In genomic region chr11:70698871-70699270, GRCh38 we compare ENCODE assay signal across 25 cellular contexts.
"Had no signal": no experiment of that assay in that cellular context is flagged by ENCODE, and none has a peak within 500 bp of the region (broad histone marks: within the 10 kb centered on the region; RNA-seq: fewer than 3 reads in every experiment).

No MANE protein-coding gene starts in this region.

- H3K27ac ChIP-seq: brain microvascular endothelial cell, cardiac muscle cell, SK-N-MC had no signal

- H3K4me3 ChIP-seq: cardiac muscle cell, SK-N-MC had no signal

- ATAC-seq: activated T-helper 17 cell treated with anti-CD3 and anti-CD28 coated beads, Interleukin-2, amount 50 U/mL, for 72 hours; T-cell had no signal

- H3K27me3 ChIP-seq: brain microvascular endothelial cell, cardiac muscle cell had no signal

- H3K4me1 Mint-ChIP-seq: activated CD4-positive, alpha-beta memory T cell treated with anti-CD3 and anti-CD28 coated beads, Interleukin-2, amount 10 ng/mL, durations not matched to agents 7 days and 5 days; activated T-helper 17 cell treated with anti-CD3 and anti-CD28 coated beads, Interleukin-2, amount 50 U/mL, for 72 hours; T-cell had no signal

- H3K36me3 Mint-ChIP-seq: activated naive CD8-positive, alpha-beta T cell; T-cell had no signal

- H3K4me3 Mint-ChIP-seq: activated CD4-positive, alpha-beta memory T cell treated with anti-CD3 and anti-CD28 coated beads, Interleukin-2, amount 10 ng/mL, durations not matched to agents 7 days and 5 days; activated naive CD4-positive, alpha-beta T cell treated with anti-CD3 and anti-CD28 coated beads for 36 hours; activated naive CD8-positive, alpha-beta T cell; activated T-helper 17 cell treated with anti-CD3 and anti-CD28 coated beads, Interleukin-2, amount 50 U/mL, for 72 hours; T-cell had no signal

- H3K27ac Mint-ChIP-seq: activated CD4-positive, alpha-beta memory T cell treated with anti-CD3 and anti-CD28 coated beads, Interleukin-2, amount 10 ng/mL, durations not matched to agents 7 days and 5 days; activated naive CD4-positive, alpha-beta T cell treated with anti-CD3 and anti-CD28 coated beads for 36 hours; activated naive CD8-positive, alpha-beta T cell; activated T-helper 17 cell treated with anti-CD3 and anti-CD28 coated beads, Interleukin-2, amount 50 U/mL, for 72 hours; T-cell had no signal

- FAIRE-seq: astrocyte, TTC549 had no signal

- H3K36me3 ChIP-seq: brain microvascular endothelial cell, cardiac muscle cell had no signal

- DNase-seq: activated CD4-positive, alpha-beta memory T cell treated with anti-CD3 and anti-CD28 coated beads, Interleukin-2, amount 10 ng/mL, durations not matched to agents 7 days and 5 days; activated CD4-positive, alpha-beta T cell treated with anti-CD3 and anti-CD28 coated beads, Interleukin-2, amount 50 U/mL, for 1 hour; activated CD4-positive, CD25-positive, alpha-beta regulatory T cell; activated gamma-delta T cell; activated naive CD4-positive, alpha-beta T cell treated with anti-CD3 and anti-CD28 coated beads for 36 hours; activated T-cell treated with anti-CD3 and anti-CD28 coated beads for 4 hours; activated T-cell treated with anti-CD3 and anti-CD28 coated beads, Interleukin-2, amount 50 U/mL, for 48 hours; amygdala; brain microvascular endothelial cell; MM.1S; NCI-H1105; NCI-H1436; NCI-H1694 treated with DMSO at 0.1 percent for 48 hours; NCI-H2029 treated with DMSO at 0.1 percent for 48 hours; NCI-H345; NCI-H510A; T-cell; T-helper 2 cell; T1000 had no signal

- H3K9me3 Mint-ChIP-seq: activated CD4-positive, alpha-beta memory T cell treated with anti-CD3 and anti-CD28 coated beads, Interleukin-2, amount 10 ng/mL, durations not matched to agents 7 days and 5 days; activated naive CD4-positive, alpha-beta T cell treated with anti-CD3 and anti-CD28 coated beads for 36 hours; activated T-helper 17 cell treated with anti-CD3 and anti-CD28 coated beads, Interleukin-2, amount 50 U/mL, for 72 hours; T-cell had no signal

- H3K27me3 Mint-ChIP-seq: activated CD4-positive, alpha-beta memory T cell treated with anti-CD3 and anti-CD28 coated beads, Interleukin-2, amount 10 ng/mL, durations not matched to agents 7 days and 5 days; activated naive CD8-positive, alpha-beta T cell had no signal
